Comparison of ENCODE assay signal across 6 cellular contexts in genomic region chr14:98614741-98615140, GRCh38.
"Had no signal": no experiment of that assay in that cellular context is flagged by ENCODE, and none has a peak within 500 bp of the region (broad histone marks: within the 10 kb centered on the region; RNA-seq: fewer than 3 reads in every experiment).

No MANE protein-coding gene starts in this region.

- H3K4me3 ChIP-seq: GM23338 had no signal

- H3K27ac ChIP-seq: HL-60 had no signal

- H3K4me1 Mint-ChIP-seq: IgD-negative memory B cell had no signal

- DNase-seq: H9, HCEC 1CT, HFFc6 had no signal

- H3K4me3 Mint-ChIP-seq: GM23338, H9, HFFc6, IgD-negative memory B cell had no signal

- H3K27ac Mint-ChIP-seq: GM23338, H9, HFFc6, IgD-negative memory B cell had no signal

- H3K27me3 Mint-ChIP-seq: IgD-negative memory B cell had no signal
